In the genomic region with DNA sequence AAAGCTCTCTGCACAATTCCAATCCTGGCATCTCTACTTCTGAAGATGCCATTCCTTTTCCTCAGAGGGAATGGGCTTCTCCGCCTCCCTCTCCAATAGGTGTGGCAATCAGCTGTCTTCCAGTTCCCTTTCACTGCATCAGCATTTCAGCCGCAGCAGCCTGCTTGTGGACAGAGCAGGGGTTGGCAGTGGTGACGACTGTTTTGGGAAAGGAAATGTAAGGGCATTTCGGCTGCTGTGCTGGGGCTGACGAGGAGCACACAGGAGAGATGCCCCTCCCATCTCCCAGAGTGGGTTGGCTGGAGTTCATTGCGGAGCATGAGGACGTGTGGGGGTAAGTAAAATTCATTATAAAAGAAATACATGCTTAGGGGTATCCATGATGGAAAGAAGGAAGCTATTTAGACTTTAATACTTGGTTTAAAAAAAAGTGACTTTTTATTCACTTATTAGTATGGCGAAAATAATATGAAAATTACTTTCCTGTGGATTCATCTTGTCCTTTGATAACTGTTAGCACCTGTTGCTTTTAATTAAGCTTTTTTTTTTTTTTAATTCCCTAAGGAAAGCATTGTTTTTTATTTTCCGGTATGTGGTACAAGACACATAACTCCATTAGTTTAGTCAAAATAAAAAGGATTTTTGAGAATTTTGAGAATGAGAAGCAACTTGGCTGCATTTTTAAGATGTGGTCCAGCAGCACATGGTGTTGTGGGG, we compare ENCODE assay signal across 10 cellular contexts. TPM values are rescaled to one million over a fixed set of nuclear protein-coding genes. Genes with fewer than 3 reads are reported as not detected.
DNase-seq lines count a peak whose midpoint lies in the region; ATAC-seq, FAIRE-seq and TF ChIP-seq lines count a peak whose summit lies in the region.
"Had no signal": no experiment of that assay in that cellular context is flagged by ENCODE, and none has a peak within 500 bp of the region (broad histone marks: within the 10 kb centered on the region; RNA-seq: fewer than 3 reads in every experiment).

A gene with protein sequence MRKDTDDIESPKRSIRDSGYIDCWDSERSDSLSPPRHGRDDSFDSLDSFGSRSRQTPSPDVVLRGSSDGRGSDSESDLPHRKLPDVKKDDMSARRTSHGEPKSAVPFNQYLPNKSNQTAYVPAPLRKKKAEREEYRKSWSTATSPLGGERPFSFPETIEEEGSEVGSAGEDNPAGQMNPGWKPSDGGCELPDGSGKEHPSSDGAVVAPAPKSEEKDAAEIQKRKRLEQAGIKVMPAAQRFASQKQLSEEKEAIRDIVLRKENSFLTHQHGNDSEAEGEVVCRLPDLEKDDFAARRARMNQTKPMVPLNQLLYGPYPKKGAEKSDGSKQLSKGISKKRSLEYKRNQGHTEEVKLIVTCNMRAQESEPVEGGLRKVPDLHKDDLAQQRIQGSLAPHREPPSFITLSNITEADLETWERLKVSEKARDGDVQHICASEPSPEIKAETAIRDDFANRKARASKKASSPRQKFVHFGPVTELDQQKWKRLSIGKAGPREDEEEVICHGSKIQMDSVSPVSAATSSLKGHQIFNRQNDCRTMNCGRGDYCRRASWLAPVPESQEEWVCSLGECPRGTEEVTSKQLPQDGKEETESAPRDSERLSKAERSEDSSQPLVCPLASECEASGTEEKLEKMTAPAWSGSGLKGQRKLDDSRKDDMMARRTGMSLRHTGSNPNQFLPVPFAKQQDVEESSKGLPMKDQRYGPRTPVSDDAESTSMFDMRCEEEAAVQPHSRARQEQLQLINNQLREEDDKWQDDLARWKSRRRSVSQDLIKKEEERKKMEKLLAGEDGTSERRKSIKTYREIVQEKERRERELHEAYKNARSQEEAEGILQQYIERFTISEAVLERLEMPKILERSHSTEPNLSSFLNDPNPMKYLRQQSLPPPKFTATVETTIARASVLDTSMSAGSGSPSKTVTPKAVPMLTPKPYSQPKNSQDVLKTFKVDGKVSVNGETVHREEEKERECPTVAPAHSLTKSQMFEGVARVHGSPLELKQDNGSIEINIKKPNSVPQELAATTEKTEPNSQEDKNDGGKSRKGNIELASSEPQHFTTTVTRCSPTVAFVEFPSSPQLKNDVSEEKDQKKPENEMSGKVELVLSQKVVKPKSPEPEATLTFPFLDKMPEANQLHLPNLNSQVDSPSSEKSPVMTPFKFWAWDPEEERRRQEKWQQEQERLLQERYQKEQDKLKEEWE (N-terminal part only) (plus strand): TSS at position 141 of the 717 bp plus-strand sequence. CDS start 67,839 bp downstream, outside the sequence.

- H3K9ac ChIP-seq in keratinocyte (ENCODE audit: control insufficient read depth, extremely low read depth, insufficient read depth, low read length) (no peak within 1 kb of the TSS), skeletal muscle tissue (ENCODE audit: low read depth in 1 of 3, low read length in 3 of 3) (peak within 1 kb of the TSS; percentile 69 to 81 (median 78))

- dilution Hi-C loops in keratinocyte (cut with MboI; ENCODE audit: extremely low pct_ligation_motif_present, low sequenced_read_pairs): no loop called here

- H3K4me3 ChIP-seq in keratinocyte (ENCODE audit: control insufficient read depth in 2 of 3, extremely low read depth in 1 of 3, insufficient read depth in 2 of 3, low read depth in 1 of 3, low read length in 3 of 3): no peak within 1 kb of the TSS
- H3K4me3 ChIP-seq in skeletal muscle tissue (ENCODE audit: low read length in 3 of 3): peak within 1 kb of the TSS; percentile 55 to 67 (median 61)

- H3K27ac Mint-ChIP-seq in activated naive CD4-positive, alpha-beta T cell treated with anti-CD3 and anti-CD28 coated beads, Interleukin-2, amount 50 U/mL, for 72 hours: no peak within 1 kb of the TSS

- H3K4me1 ChIP-seq in keratinocyte (ENCODE audit: control insufficient read depth, extremely low read depth, insufficient read depth, low read length) (peaks cover 17% of the 10 kb centered on the region), skeletal muscle tissue (ENCODE audit: control insufficient read depth in 3 of 3, insufficient read depth in 3 of 3, low read length in 3 of 3) (peaks cover 33 to 67% (median 58%) of the 10 kb centered on the region in 3 donors)

- DNase-seq in GM04503 (ENCODE audit: low read depth) (peak; percentile 19), cerebellum (ENCODE audit: low spot score) (no peak), keratinocyte (ENCODE audit: low read depth, low spot score) (no peak), NCI-H1436 (lab: John Stamatoyannopoulos, UW) (no peak), NCI-H2227 (lab: John Stamatoyannopoulos, UW; ENCODE audit: unreplicated experiment) (no peak), NCI-H1436 treated with DMSO at 0.1 percent for 48 hours (lab: John Stamatoyannopoulos, UW) (no peak)
- no peak for DNase-seq in activated naive CD4-positive, alpha-beta T cell treated with anti-CD3 and anti-CD28 coated beads, Interleukin-2, amount 50 U/mL, for 72 hours (ENCODE audit: low spot score in 2 of 2)
- DNase-seq: NCI-H2171 treated with DMSO at 0.1 percent for 48 hours had no signal

- H3K9me3 ChIP-seq in keratinocyte (ENCODE audit: control insufficient read depth, low read depth, low read length) (no peaks in the 10 kb centered on the region), skeletal muscle tissue (ENCODE audit: control insufficient read depth in 3 of 3, low read length in 3 of 3) (no peaks in the 10 kb centered on the region)

- no peak for TF ChIP-seq CTCF in keratinocyte (optimal IDR thresholded peaks at IDR 0.05 in 1 of 3, IDR thresholded peaks at IDR 0.05 in 1 of 3, conservative IDR thresholded peaks at IDR 0.05 in 1 of 3; ENCODE audit: extremely low read depth in 1 of 3, insufficient read depth in 2 of 3, low read length in 3 of 3)

- no peaks in the 10 kb centered on the region for H4K20me1 ChIP-seq in keratinocyte (ENCODE audit: control insufficient read depth, extremely low read depth, insufficient read depth, low read length)

- H3K4me2 ChIP-seq in keratinocyte (ENCODE audit: control insufficient read depth, extremely low read depth, insufficient read depth, low read depth, low read length): peak within 1 kb of the TSS; percentile 55

- ATAC-seq in activated naive CD4-positive, alpha-beta T cell treated with anti-CD3 and anti-CD28 coated beads, Interleukin-2, amount 50 U/mL, for 72 hours: no peak

- no peaks in the 10 kb centered on the region for H3K9me1 ChIP-seq in keratinocyte (ENCODE audit: control insufficient read depth, extremely low read depth, insufficient read depth, low read length)

- H2AFZ ChIP-seq in keratinocyte (ENCODE audit: control insufficient read depth, low read length): no peak within 1 kb of the TSS

- no peaks in the 10 kb centered on the region for H3K36me3 ChIP-seq in keratinocyte (ENCODE audit: control insufficient read depth in 2 of 2, extremely low read depth in 1 of 2, insufficient read depth in 2 of 2, low read length in 2 of 2)
- H3K36me3 ChIP-seq in skeletal muscle tissue (ENCODE audit: control insufficient read depth in 3 of 3, insufficient read depth in 3 of 3, low read length in 3 of 3): no peaks in the 10 kb centered on the region

- no peaks in the 10 kb centered on the region for H3K36me3 Mint-ChIP-seq in activated naive CD4-positive, alpha-beta T cell treated with anti-CD3 and anti-CD28 coated beads, Interleukin-2, amount 50 U/mL, for 72 hours

- no peak for FAIRE-seq in keratinocyte (lab: Jason Lieb, UNC)
- FAIRE-seq: D721Med had no signal

- H3K27me3 ChIP-seq in keratinocyte (ENCODE audit: control insufficient read depth, extremely low read depth, insufficient read depth, low read length) (peaks cover 3% of the 10 kb centered on the region), skeletal muscle tissue (ENCODE audit: control insufficient read depth in 3 of 3, insufficient read depth in 3 of 3, low read length in 3 of 3) (no peaks in the 10 kb centered on the region)

- no peaks in the 10 kb centered on the region for H3K79me2 ChIP-seq in keratinocyte (ENCODE audit: control insufficient read depth, insufficient read depth, low read length)

- H3K9me3 Mint-ChIP-seq in activated naive CD4-positive, alpha-beta T cell treated with anti-CD3 and anti-CD28 coated beads, Interleukin-2, amount 50 U/mL, for 72 hours: peaks cover 0 to 7% of the 10 kb centered on the region in 2 donors

- no peak within 1 kb of the TSS for H3K27ac ChIP-seq in keratinocyte (ENCODE audit: control insufficient read depth, insufficient read depth, low read length)
- peak within 1 kb of the TSS; percentile 94 for H3K27ac ChIP-seq in skeletal muscle tissue (ENCODE audit: low read depth, low read length)

RNA-seq across cellular contexts. Expression of the gene that starts here (rescaled TPM):
- total RNA-seq in cerebellum (50.8 TPM), skeletal muscle tissue (87.2 TPM)
- 0.39 to 2.4 TPM (median 1.1 TPM) in 3 replicates for polyA plus RNA-seq in keratinocyte
- 4.7 TPM for polyA plus RNA-seq in keratinocyte (2011; ENCODE audit: low read depth)
- polyA plus RNA-seq in keratinocyte (2011; cell fraction: cytosol; rRNA removed): 2.0 and 2.1 TPM in 2 replicates
- 4.6 and 6.0 TPM in 2 replicates for polyA plus RNA-seq in keratinocyte (2011; cell fraction: nucleus; rRNA removed)
- 0.28 and 2.6 TPM in 2 replicates for polyA plus RNA-seq in keratinocyte (2012; ENCODE audit: low replicate concordance)
- polyA minus RNA-seq in keratinocyte: 0.16 to 3.9 TPM (median 2.5 TPM) in 3 replicates
- polyA minus RNA-seq in keratinocyte (2011; cell fraction: cytosol; rRNA and poly(A)+ RNA removed): 2.3 TPM
- 2.0 and 5.4 TPM in 2 replicates for polyA minus RNA-seq in keratinocyte (2011; cell fraction: nucleus; rRNA and poly(A)+ RNA removed)
- not detected for total RNA-seq in activated naive CD4-positive, alpha-beta T cell treated with anti-CD3 and anti-CD28 coated beads, Interleukin-2, amount 50 U/mL, for 72 hours

Comparison
In these comparisons a context has a peak if more than half of its experiments do, and no peak if none do; other contexts are left out.
1. RNA of the gene that starts here (total RNA-seq): 87.2 TPM in skeletal muscle tissue (single experiment) and 50.8 TPM in cerebellum (single experiment); not detected in activated naive CD4-positive, alpha-beta T cell treated with anti-CD3 and anti-CD28 coated beads, Interleukin-2, amount 50 U/mL, for 72 hours; every median in the first group is over 10 times any median in the second.
2. H3K4me3 ChIP-seq: peak in skeletal muscle tissue (3 of 3); none in keratinocyte (0 of 3).